In genomic region chr19:4062576-4063368, GRCh38 we compare ENCODE assay signal across 1 cellular context.
TF ChIP-seq lines count a peak whose summit lies in the region.

No MANE protein-coding gene starts in this region.

TF ChIP-seq in H1, 55 proteins besides CTCF, POLR2A, EP300 and RAD21:
- TF ChIP-seq KDM5A (IDR thresholded peaks at IDR 0.05; ENCODE audit: low read length) (no peak), POU5F1 (IDR thresholded peaks at IDR 0.05; ENCODE audit: low read depth, low read length) (no peak), POLR2AphosphoS5 (IDR thresholded peaks at IDR 0.05; ENCODE audit: low read depth, low read length) (no peak)
